In the genomic region with DNA sequence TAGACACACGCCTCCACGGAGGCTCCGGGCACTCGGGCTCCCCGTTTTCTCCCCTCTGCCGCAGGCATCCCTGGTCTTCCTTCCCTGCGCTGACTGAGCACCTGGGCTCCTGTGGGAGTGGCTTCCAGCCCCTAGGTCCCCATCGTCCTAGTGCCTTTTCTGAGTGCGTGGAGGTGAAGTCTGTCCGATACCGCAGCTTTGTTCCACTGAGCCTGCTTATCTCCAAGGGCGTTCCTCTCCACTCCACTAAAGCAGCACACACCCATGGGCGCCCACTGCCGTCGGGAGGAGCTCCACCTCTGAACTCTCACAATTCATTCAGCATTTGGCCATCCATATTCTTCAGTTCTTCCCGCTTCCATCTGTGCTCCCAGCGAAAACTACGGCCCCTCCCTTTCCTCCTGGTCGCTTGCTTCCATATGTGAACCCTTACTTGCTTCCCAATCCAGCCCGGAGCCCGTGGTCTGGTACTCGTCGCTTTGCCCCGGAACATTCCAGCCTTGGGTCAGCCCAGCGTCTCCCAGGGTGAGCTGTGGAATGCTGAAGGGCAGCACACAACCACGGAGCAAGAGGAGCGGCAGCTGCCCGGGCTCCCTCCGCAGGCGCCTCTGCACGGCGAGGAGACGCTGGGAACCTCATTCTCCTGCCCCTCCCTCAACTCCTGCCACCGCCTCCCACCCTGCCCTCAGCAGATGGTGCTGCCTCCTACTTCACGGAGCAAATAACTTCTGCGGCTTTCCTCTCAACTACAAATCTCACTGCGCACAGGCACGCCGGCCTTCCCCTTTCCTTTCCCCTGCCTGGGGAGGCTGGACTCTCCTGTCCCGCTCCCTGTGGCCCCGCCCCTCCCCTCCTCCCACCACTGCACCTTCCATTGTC, we compare ENCODE assay signal across 8 cellular contexts. TPM values are rescaled to one million over a fixed set of nuclear protein-coding genes. Genes with fewer than 3 reads are reported as not detected.
DNase-seq lines count a peak whose midpoint lies in the region; ATAC-seq, FAIRE-seq and TF ChIP-seq lines count a peak whose summit lies in the region.

No MANE protein-coding gene starts in this region.

- H3K9me3 ChIP-seq in uterus: no peaks in the 10 kb centered on the region

- intact Hi-C loops in uterus (cut with DNase I; ENCODE audit: low total_unique reads): no loop called here

- peak overlapping the region; percentile 87 for H3K27ac Mint-ChIP-seq in activated T-helper 17 cell treated with anti-CD3 and anti-CD28 coated beads, Interleukin-2, amount 50 U/mL, for 72 hours
- H3K27ac Mint-ChIP-seq in natural killer cell treated with Interleukin-12 subunit alpha and Interleukin-12 subunit beta and Interleukin-15 and Interleukin-18, amount 100 ng/mL, for 72 hours: peak overlapping the region; percentile 2 to 62

- H3K27me3 Mint-ChIP-seq in activated T-helper 17 cell treated with anti-CD3 and anti-CD28 coated beads, Interleukin-2, amount 50 U/mL, for 72 hours: no peaks in the 10 kb centered on the region
- H3K27me3 Mint-ChIP-seq in natural killer cell treated with Interleukin-12 subunit alpha and Interleukin-12 subunit beta and Interleukin-15 and Interleukin-18, amount 100 ng/mL, for 72 hours: peaks cover 14 to 20% of the 10 kb centered on the region in 2 donors

- no peaks in the 10 kb centered on the region for H3K36me3 ChIP-seq in uterus

- ATAC-seq in activated T-helper 17 cell treated with anti-CD3 and anti-CD28 coated beads, Interleukin-2, amount 50 U/mL, for 72 hours (replicated peaks): peak; percentile 89
- peak; percentile 65 to 81 for ATAC-seq in natural killer cell treated with Interleukin-12 subunit alpha and Interleukin-12 subunit beta and Interleukin-15 and Interleukin-18, amount 100 ng/mL, for 72 hours

- no peaks in the 10 kb centered on the region for H3K9me3 Mint-ChIP-seq in activated T-helper 17 cell treated with anti-CD3 and anti-CD28 coated beads, Interleukin-2, amount 50 U/mL, for 72 hours
- no peaks in the 10 kb centered on the region for H3K9me3 Mint-ChIP-seq in natural killer cell treated with Interleukin-12 subunit alpha and Interleukin-12 subunit beta and Interleukin-15 and Interleukin-18, amount 100 ng/mL, for 72 hours

- peak overlapping the region; percentile 51 for H3K4me3 ChIP-seq in fibroblast of villous mesenchyme (ENCODE audit: low read depth, low read length)
- H3K4me3 ChIP-seq in uterus: peak overlapping the region; percentile 27 to 32

- H3K27me3 ChIP-seq in uterus: no peaks in the 10 kb centered on the region

- DNase-seq in NCI-H1436 (lab: John Stamatoyannopoulos, UW) (peak; percentile 6), NCI-H1436 treated with DMSO at 0.1 percent for 48 hours (lab: John Stamatoyannopoulos, UW) (no peak), NCI-H748 treated with DMSO at 0.1 percent for 48 hours (lab: John Stamatoyannopoulos, UW) (peak; percentile 30), fibroblast of villous mesenchyme (ENCODE audit: low read depth) (peak; percentile 81), uterus (peak; percentile 38 to 42), urothelium cell line (ENCODE audit: low spot score) (no peak)
- DNase-seq in natural killer cell treated with Interleukin-12 subunit alpha and Interleukin-12 subunit beta and Interleukin-15 and Interleukin-18, amount 100 ng/mL, for 72 hours (ENCODE audit: low spot score): peak; percentile 66

- peaks cover 43% of the 10 kb centered on the region for H3K36me3 Mint-ChIP-seq in activated T-helper 17 cell treated with anti-CD3 and anti-CD28 coated beads, Interleukin-2, amount 50 U/mL, for 72 hours (ENCODE audit: low read depth)
- H3K36me3 Mint-ChIP-seq in natural killer cell treated with Interleukin-12 subunit alpha and Interleukin-12 subunit beta and Interleukin-15 and Interleukin-18, amount 100 ng/mL, for 72 hours: peaks cover 4% of the 10 kb centered on the region

- TF ChIP-seq CTCF in fibroblast of villous mesenchyme (IDR thresholded peaks at IDR 0.05; ENCODE audit: insufficient read depth, low read depth, low read length) (no peak), uterus (IDR thresholded peaks at IDR 0.05) (no peak)

- peak overlapping the region; percentile 83 for H3K4me3 Mint-ChIP-seq in activated T-helper 17 cell treated with anti-CD3 and anti-CD28 coated beads, Interleukin-2, amount 50 U/mL, for 72 hours
- peak overlapping the region; percentile 62 for H3K4me3 Mint-ChIP-seq in natural killer cell treated with Interleukin-12 subunit alpha and Interleukin-12 subunit beta and Interleukin-15 and Interleukin-18, amount 100 ng/mL, for 72 hours

- peak overlapping the region; percentile 60 to 65 for H3K27ac ChIP-seq in uterus

- no peak for FAIRE-seq in urothelium cell line (lab: Jason Lieb, UNC)

- no peak for TF ChIP-seq POLR2A in uterus (IDR thresholded peaks at IDR 0.05)

- peaks cover 0 to 5% of the 10 kb centered on the region in 2 donors for H3K4me1 ChIP-seq in uterus

- peaks cover 26% of the 10 kb centered on the region for H3K4me1 Mint-ChIP-seq in activated T-helper 17 cell treated with anti-CD3 and anti-CD28 coated beads, Interleukin-2, amount 50 U/mL, for 72 hours
- peaks cover 21 to 24% of the 10 kb centered on the region in 2 donors for H3K4me1 Mint-ChIP-seq in natural killer cell treated with Interleukin-12 subunit alpha and Interleukin-12 subunit beta and Interleukin-15 and Interleukin-18, amount 100 ng/mL, for 72 hours (ENCODE audit: low read depth in 2 of 2)

RNA-seq across cellular contexts. Expression of a gene that starts 27.5 kb away (rescaled TPM):
- 10 to 100 TPM; 64.3 to 69.0 TPM for total RNA-seq in activated T-helper 17 cell treated with anti-CD3 and anti-CD28 coated beads, Interleukin-2, amount 50 U/mL, for 72 hours
- 107 and 155 TPM in 2 replicates for total RNA-seq in fibroblast of villous mesenchyme
- 10 to 100 TPM; 29.2 to 60.6 TPM for total RNA-seq in natural killer cell treated with Interleukin-12 subunit alpha and Interleukin-12 subunit beta and Interleukin-15 and Interleukin-18, amount 100 ng/mL, for 72 hours
- total RNA-seq in uterus: 100 to 1,000 TPM in 2 of 4 donors, 10 to 100 TPM in 2; 75.9 to 150 (median 102) TPM

RNA-seq across cellular contexts. Expression of a gene that starts 31.9 kb away (rescaled TPM):
- not detected for total RNA-seq in activated T-helper 17 cell treated with anti-CD3 and anti-CD28 coated beads, Interleukin-2, amount 50 U/mL, for 72 hours
- total RNA-seq in fibroblast of villous mesenchyme (not detected in 2 replicates), uterus (not detected)
- not detected for total RNA-seq in natural killer cell treated with Interleukin-12 subunit alpha and Interleukin-12 subunit beta and Interleukin-15 and Interleukin-18, amount 100 ng/mL, for 72 hours

RNA-seq across cellular contexts. Expression of a gene that starts 52.3 kb away (rescaled TPM):
- total RNA-seq in activated T-helper 17 cell treated with anti-CD3 and anti-CD28 coated beads, Interleukin-2, amount 50 U/mL, for 72 hours: 10 to 100 TPM; 38.2 to 41.2 TPM
- total RNA-seq in fibroblast of villous mesenchyme: 11.6 and 30.2 TPM in 2 replicates
- total RNA-seq in natural killer cell treated with Interleukin-12 subunit alpha and Interleukin-12 subunit beta and Interleukin-15 and Interleukin-18, amount 100 ng/mL, for 72 hours: 1 to 10 TPM; 2.3 to 4.0 TPM
- 10 to 100 TPM in 3 of 4 donors, 1 to 10 TPM in 1; 9.7 to 28.2 (median 17.1) TPM for total RNA-seq in uterus

Comparison
In these comparisons a context has a peak if more than half of its experiments do, and no peak if none do; other contexts are left out.
1. DNase-seq: peak in NCI-H1436 (single experiment), NCI-H748 treated with DMSO at 0.1 percent for 48 hours (single experiment), fibroblast of villous mesenchyme (single experiment), natural killer cell treated with Interleukin-12 subunit alpha and Interleukin-12 subunit beta and Interleukin-15 and Interleukin-18, amount 100 ng/mL, for 72 hours (single experiment) and uterus (2 of 2); none in NCI-H1436 treated with DMSO at 0.1 percent for 48 hours (single experiment) and urothelium cell line (single experiment).